Comparison of ENCODE assay signal across 1 cellular context in genomic region chr7:151304856-151305255, GRCh38.
TF ChIP-seq lines count a peak whose summit lies in the region.

No MANE protein-coding gene starts in this region.

TF ChIP-seq in IMR-90, 13 proteins besides CTCF, POLR2A, EP300 and RAD21:
- no peak for TF ChIP-seq SMC3 (IDR thresholded peaks at IDR 0.05; ENCODE audit: low read depth, low read length)
- TF ChIP-seq RFX5 (IDR thresholded peaks at IDR 0.05; ENCODE audit: low read depth, low read length) = no peak
- TF ChIP-seq MAZ (IDR thresholded peaks at IDR 0.05; ENCODE audit: borderline replicate concordance, low read depth, low read length) = no peak
- no peak for TF ChIP-seq NFE2L2 (IDR thresholded peaks at IDR 0.05; ENCODE audit: low read depth, low read length)
- TF ChIP-seq CEBPB (IDR thresholded peaks at IDR 0.05; ENCODE audit: low read depth, low read length) = no peak
- no peak for TF ChIP-seq FOS (IDR thresholded peaks at IDR 0.05; ENCODE audit: low read depth, low read length)
- no peak for TF ChIP-seq MAFK (IDR thresholded peaks at IDR 0.05; ENCODE audit: low read depth, low read length)
- no peak for TF ChIP-seq CHD1 (IDR thresholded peaks at IDR 0.05; ENCODE audit: low read depth, low read length)
- no peak for TF ChIP-seq ELK1 (IDR thresholded peaks at IDR 0.05; ENCODE audit: borderline replicate concordance, low read depth, low read length)
- no peak for TF ChIP-seq USF2 (IDR thresholded peaks at IDR 0.05; ENCODE audit: low read depth, low read length)
- no peak for TF ChIP-seq MXI1 (IDR thresholded peaks at IDR 0.05; ENCODE audit: borderline replicate concordance, low read depth, low read length)
- TF ChIP-seq RCOR1 (IDR thresholded peaks at IDR 0.05; ENCODE audit: insufficient replicate concordance, low read length) = no peak
- no peak for TF ChIP-seq BHLHE40 (IDR thresholded peaks at IDR 0.05; ENCODE audit: low read depth, low read length)
